ENCODE assay signal across 10 cellular contexts in the genomic region with DNA sequence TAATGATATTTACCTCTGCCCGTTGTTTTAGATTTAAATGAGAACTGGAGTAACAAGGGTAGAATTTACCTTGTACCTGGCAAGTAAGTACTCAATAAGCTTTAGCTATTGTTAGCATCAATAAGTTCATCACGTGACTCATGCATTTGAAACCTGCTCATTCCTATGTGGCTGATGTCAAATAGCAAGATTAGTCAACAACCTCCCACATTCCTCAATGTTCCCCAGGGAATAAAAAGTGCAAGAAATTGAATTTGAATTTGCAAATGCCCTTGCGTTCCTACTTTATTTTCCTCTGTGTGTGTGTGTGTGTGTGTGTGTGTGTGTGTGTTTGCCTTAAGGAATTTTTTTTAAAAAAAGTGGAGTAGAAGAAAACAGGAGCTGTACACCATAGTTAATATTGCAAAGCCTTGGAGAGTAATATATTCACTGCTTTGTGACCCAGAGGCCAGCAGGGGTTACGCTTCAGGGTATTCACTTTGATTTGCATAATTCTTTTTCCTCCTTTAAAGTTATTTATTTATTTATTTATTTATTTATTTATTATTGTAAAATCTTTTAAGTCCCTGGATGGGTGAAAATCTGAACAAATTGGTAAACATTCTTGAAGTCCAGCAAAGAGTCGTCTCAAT. TPM values are rescaled to one million over a fixed set of nuclear protein-coding genes. Genes with fewer than 3 reads are reported as not detected.
DNase-seq lines count a peak whose midpoint lies in the region; ATAC-seq and TF ChIP-seq lines count a peak whose summit lies in the region.
"Had no signal": no experiment of that assay in that cellular context is flagged by ENCODE, and none has a peak within 500 bp of the region (broad histone marks: within the 10 kb centered on the region; RNA-seq: fewer than 3 reads in every experiment).

No MANE protein-coding gene starts in this region.

- no peak overlapping the region for H3K4me3 ChIP-seq in psoas muscle

- H3K27ac ChIP-seq in epithelial cell of prostate (no peak overlapping the region), psoas muscle (peak overlapping the region; percentile 3)

- H3K36me3 ChIP-seq in ES-I3 (ENCODE audit: insufficient read depth, low read length) (no peaks in the 10 kb centered on the region), psoas muscle (ENCODE audit: insufficient read depth in 1 of 2, low read depth in 1 of 2) (no peaks in the 10 kb centered on the region)

- peak; percentile 66 for DNase-seq in RPMI7951 (ENCODE audit: low read depth)
- peak; percentile 20 for DNase-seq in epithelial cell of prostate (ENCODE audit: low read depth, low spot score)
- DNase-seq in psoas muscle = no peak
- no peak for DNase-seq in OCI-M2 (lab: John Stamatoyannopoulos, UW; ENCODE audit: unreplicated experiment)
- DNase-seq in epidermal melanocyte (ENCODE audit: insufficient read length, low spot score) = no peak
- DNase-seq in 8988T = no peak
- DNase-seq in activated naive CD4-positive, alpha-beta T cell (lab: John Stamatoyannopoulos, UW) = no peak
- DNase-seq: activated CD8-positive, alpha-beta T cell treated with anti-CD3 and anti-CD28 coated beads for 36 hours; naive B cell had no signal

- ATAC-seq in psoas muscle = peak in 1 of 4 donors; percentile 36
- ATAC-seq: activated CD8-positive, alpha-beta T cell treated with anti-CD3 and anti-CD28 coated beads for 36 hours had no signal

- WGBS in psoas muscle, 3 donors = 38 to 50% (median 42%) methylated on average over 5 of the region's 5 CpGs

- no peaks in the 10 kb centered on the region for H3K27me3 ChIP-seq in psoas muscle (ENCODE audit: insufficient read depth in 3 of 3, low read length in 2 of 3)

- H3K9ac ChIP-seq in ES-I3 (ENCODE audit: low read depth, low read length) = peak overlapping the region; percentile 35; the same call in 1 of the 2 replicates

- intact Hi-C loops in psoas muscle (cut with DNase I) = no loop called here

- no peak for TF ChIP-seq CTCF in psoas muscle (IDR thresholded peaks at IDR 0.05)

- H3K4me1 ChIP-seq in ES-I3 (ENCODE audit: insufficient read depth, low read length) (peaks cover 28% of the 10 kb centered on the region), psoas muscle (peaks cover 25% of the 10 kb centered on the region)

- no peaks in the 10 kb centered on the region for H3K9me3 ChIP-seq in ES-I3 (ENCODE audit: control insufficient read depth, insufficient read depth, low read length)
- H3K9me3 ChIP-seq in psoas muscle = no peaks in the 10 kb centered on the region

RNA-seq across cellular contexts. Expression of gene DNAH7, which starts 43.9 kb away (rescaled TPM):
- 0.78 and 1.3 TPM in 2 replicates for total RNA-seq in RPMI7951 (2014; rRNA removed; shearing (Covaris generic))
- under 1 TPM in 3 of 4 donors, not detected in 1; 0.10 to 0.29 (median 0.16) TPM for total RNA-seq in psoas muscle
- under 1 TPM; 0.04 to 0.10 (median 0.08) TPM for polyA plus RNA-seq in psoas muscle

RNA-seq across cellular contexts. Expression of gene STK17B, which starts 58.9 kb away (rescaled TPM):
- 69.9 and 75.5 TPM in 2 replicates for total RNA-seq in RPMI7951 (2014; rRNA removed; shearing (Covaris generic))
- 1 to 10 TPM; 2.9 to 5.3 (median 4.5) TPM for total RNA-seq in psoas muscle
- 1 to 10 TPM; 1.3 to 3.1 (median 1.3) TPM for polyA plus RNA-seq in psoas muscle

Comparison
In these comparisons a context has a peak if more than half of its experiments do, and no peak if none do; other contexts are left out.
1. DNase-seq: peak in RPMI7951 (single experiment) and epithelial cell of prostate (single experiment); none in psoas muscle (0 of 2), OCI-M2 (single experiment), epidermal melanocyte (single experiment), 8988T (single experiment) and activated naive CD4-positive, alpha-beta T cell (0 of 4).
2. RNA of gene STK17B, which starts 58.9 kb away (total RNA-seq): 69.9 to 75.5 TPM in RPMI7951; 2.9 to 5.3 TPM in psoas muscle; every median in the first group is over 10 times any median in the second.